Comparison of ENCODE assay signal across 8 cellular contexts in the genomic region with DNA sequence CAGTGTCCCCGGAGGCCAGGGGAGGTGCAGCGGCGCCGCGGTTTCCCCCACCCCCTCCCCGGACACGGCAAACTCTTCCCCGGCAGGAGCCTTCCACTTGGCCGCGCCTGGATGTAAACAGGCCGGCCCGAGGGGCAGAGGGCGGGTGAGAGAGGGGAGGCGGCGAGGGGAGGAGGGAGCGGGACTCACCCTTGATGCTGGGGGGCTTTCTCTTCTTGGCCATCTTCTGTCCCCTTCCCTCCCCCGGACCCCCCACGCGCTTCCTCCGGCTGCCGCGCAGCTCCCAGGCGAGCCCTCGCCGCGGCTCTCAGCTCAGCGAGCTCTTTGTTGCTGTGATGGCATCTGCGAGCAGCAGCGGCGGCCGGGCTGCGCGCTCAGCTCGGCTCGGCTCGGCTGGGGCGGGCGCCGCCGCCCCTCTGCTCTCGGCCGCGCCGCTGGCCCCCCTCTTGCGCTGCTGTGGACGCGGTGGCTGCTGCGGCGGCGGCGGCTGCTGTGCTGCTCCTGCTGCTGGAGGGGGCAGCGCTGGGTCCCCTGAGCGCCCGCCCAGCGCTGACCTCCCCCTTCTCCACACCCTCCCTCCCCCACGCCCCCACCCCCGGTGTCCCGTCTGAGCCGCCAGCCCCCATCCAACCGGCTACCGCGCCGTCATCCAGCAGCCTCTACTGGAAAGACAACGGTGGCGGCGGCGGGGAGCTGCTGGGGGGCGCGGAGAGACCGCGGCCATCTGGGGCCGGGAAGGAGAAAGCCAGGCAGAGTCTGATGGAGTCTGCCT. TPM values are rescaled to one million over a fixed set of nuclear protein-coding genes. Genes with fewer than 3 reads are reported as not detected.
DNase-seq lines count a peak whose midpoint lies in the region; ATAC-seq and TF ChIP-seq lines count a peak whose summit lies in the region.

No MANE protein-coding gene starts in this region.

- H3K4me1 ChIP-seq in right atrium auricular region = peaks cover 0 to 26% of the 10 kb centered on the region in 2 donors

- TF ChIP-seq CTCF in CD14-positive monocyte (IDR thresholded peaks at IDR 0.05) = no peak
- TF ChIP-seq CTCF in right atrium auricular region (IDR thresholded peaks at IDR 0.05) = no peak

- peaks cover 58 to 76% (median 66%) of the 10 kb centered on the region in 3 donors for H3K27me3 Mint-ChIP-seq in CD14-positive monocyte (ENCODE audit: low read depth in 3 of 3)

- peak overlapping the region; percentile 36 to 61 for H3K4me3 ChIP-seq in right atrium auricular region

- no peak overlapping the region for H3K27ac Mint-ChIP-seq in CD14-positive monocyte

- intact Hi-C loops in CD14-positive monocyte (cut with micrococcal nuclease) = no loop called here

- no peak overlapping the region for H3K27ac ChIP-seq in right atrium auricular region

- H3K27me3 ChIP-seq in right atrium auricular region = peaks cover 0 to 3% of the 10 kb centered on the region in 2 donors

- no peaks in the 10 kb centered on the region for H3K36me3 ChIP-seq in right atrium auricular region

- peaks cover 0 to 18% (median 14%) of the 10 kb centered on the region in 7 donors for H3K9me3 Mint-ChIP-seq in CD14-positive monocyte

- DNase-seq in CD14-positive monocyte (ENCODE audit: low spot score) (peak; percentile 44), NCI-H226 (peak; percentile 9), amygdala (lab: John Stamatoyannopoulos, UW) (peak in 36 of 56 donors; percentile 2 to 54 (median 24)), right atrium auricular region (ENCODE audit: low spot score) (no peak), putamen (ENCODE audit: low spot score) (peak; percentile 6), NCI-H1048 (lab: John Stamatoyannopoulos, UW) (no peak)

- H3K4me3 Mint-ChIP-seq in CD14-positive monocyte = peak overlapping the region in 1 of 2 donors; percentile 85

- H3K4me1 Mint-ChIP-seq in CD14-positive monocyte = peaks cover 17% of the 10 kb centered on the region

- H3K36me3 Mint-ChIP-seq in CD14-positive monocyte = peaks cover 0 to 7% of the 10 kb centered on the region in 2 donors

- H3K9me3 ChIP-seq in right atrium auricular region = no peaks in the 10 kb centered on the region

- ATAC-seq in GM19468 (IDR thresholded peaks at IDR 0.05; ENCODE audit: extremely low read depth, unreplicated experiment) (peak; percentile 25), GM21515 (IDR thresholded peaks at IDR 0.05; ENCODE audit: unreplicated experiment) (no peak)

RNA-seq across cellular contexts. Expression of a gene that starts 4.9 kb away (rescaled TPM):
- polyA plus RNA-seq in CD14-positive monocyte = not detected
- 1 to 10 TPM; 1.2 to 2.0 TPM for total RNA-seq in right atrium auricular region

Comparison
In these comparisons a context has a peak if more than half of its experiments do, and no peak if none do; other contexts are left out.
1. DNase-seq: peak in CD14-positive monocyte (single experiment), NCI-H226 (single experiment), amygdala (36 of 56) and putamen (single experiment); none in right atrium auricular region (single experiment) and NCI-H1048 (single experiment).